Comparison of ENCODE assay signal across 8 cellular contexts in the genomic region with DNA sequence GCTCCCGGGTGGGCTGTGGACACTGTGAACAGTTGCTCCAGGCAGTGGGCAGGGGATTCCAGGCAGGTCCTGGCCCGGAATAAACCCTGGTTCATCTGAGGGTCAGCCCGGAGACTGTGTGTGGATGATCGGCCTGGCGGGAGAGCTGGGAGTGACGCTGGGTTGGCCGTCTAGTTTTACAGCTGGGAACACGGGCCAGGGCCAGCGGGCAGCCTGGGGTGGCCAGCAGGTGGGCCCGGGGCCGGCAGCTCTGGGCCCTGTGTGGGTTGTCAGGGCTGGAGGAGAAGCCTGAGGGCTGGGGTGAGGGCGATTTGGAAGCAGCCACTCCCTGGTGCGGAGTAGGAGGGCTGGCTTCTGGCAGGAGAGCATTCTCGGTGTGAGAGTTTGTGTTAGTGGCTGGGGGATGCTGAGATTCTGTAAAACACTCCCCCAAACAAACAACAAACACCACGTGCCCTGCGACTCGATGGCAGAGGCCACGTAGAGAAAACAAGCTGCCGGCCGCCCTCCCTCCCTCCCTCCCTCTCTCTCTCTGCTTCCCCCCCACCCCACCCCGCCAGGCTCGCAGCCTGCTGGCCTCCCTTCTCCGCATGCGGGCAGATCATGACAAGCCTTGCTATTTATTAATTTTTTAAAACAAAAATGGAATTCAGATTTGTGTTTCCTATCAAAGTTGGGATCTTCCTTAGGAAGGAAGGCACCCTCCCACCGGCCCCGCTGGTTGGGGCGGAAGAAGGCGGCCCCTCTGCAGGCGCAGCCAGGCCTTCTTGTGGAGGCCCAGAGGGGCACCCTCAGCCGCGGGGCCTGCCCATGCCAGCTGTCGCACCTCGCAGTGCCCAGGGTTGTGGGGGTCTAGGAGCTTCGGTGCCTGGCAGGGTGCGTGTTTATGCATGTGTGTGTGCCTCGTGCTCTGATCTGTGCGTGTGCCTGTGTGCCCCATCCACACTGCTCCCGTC. TPM values are rescaled to one million over a fixed set of nuclear protein-coding genes. Genes with fewer than 3 reads are reported as not detected.
DNase-seq lines count a peak whose midpoint lies in the region; ATAC-seq and TF ChIP-seq lines count a peak whose summit lies in the region.

No MANE protein-coding gene starts in this region.

- peak overlapping the region; percentile 80 for H3K18ac ChIP-seq in neuronal stem cell (ENCODE audit: low read length)

- peaks cover 3% of the 10 kb centered on the region for H3K27me3 Mint-ChIP-seq in activated T-helper 1 cell treated with anti-CD3 and anti-CD28 coated beads, Interleukin-12 subunit alpha, Interleukin-12 subunit beta, Interleukin-2, Interleukin-4 antibody, amounts not matched to agents 30 ng/mL and 10 ng/mL and 1 ng/mL, durations not matched to agents 14 hours and 24 hours and 36 hours (ENCODE audit: insufficient read depth)

- no peak overlapping the region for H2BK15ac ChIP-seq in neuronal stem cell (ENCODE audit: low read length)

- peak overlapping the region; percentile 89 for H3K23ac ChIP-seq in neuronal stem cell (ENCODE audit: low read depth, low read length, poor library complexity)

- no peak overlapping the region for H2BK12ac ChIP-seq in neuronal stem cell (ENCODE audit: low read length)

- H3K9ac ChIP-seq in neuronal stem cell (ENCODE audit: low read depth, low read length, poor library complexity): peak overlapping the region; percentile 70

- H3K4me3 Mint-ChIP-seq in activated T-helper 1 cell treated with anti-CD3 and anti-CD28 coated beads, Interleukin-12 subunit alpha, Interleukin-12 subunit beta, Interleukin-2, Interleukin-4 antibody, amounts not matched to agents 30 ng/mL and 10 ng/mL and 1 ng/mL, durations not matched to agents 14 hours and 24 hours and 36 hours: no peak overlapping the region

- no peaks in the 10 kb centered on the region for H3K36me3 ChIP-seq in neuronal stem cell (replicated peaks in 1 of 2; ENCODE audit: control insufficient read depth in 2 of 2, insufficient read depth in 2 of 2, low read length in 2 of 2)

- intact Hi-C loops in activated T-helper 1 cell treated with anti-CD3 and anti-CD28 coated beads, Interleukin-12 subunit alpha, Interleukin-12 subunit beta, Interleukin-2, Interleukin-4 antibody, amounts not matched to agents 30 ng/mL and 10 ng/mL and 1 ng/mL, durations not matched to agents 14 hours and 24 hours and 36 hours (cut with micrococcal nuclease): no loop called here

- H2BK120ac ChIP-seq in neuronal stem cell (ENCODE audit: low read depth, low read length): no peak overlapping the region

- H3K27ac ChIP-seq in neuronal stem cell (replicated peaks; ENCODE audit: low read length): no peak overlapping the region

- no peak overlapping the region for H3K27ac Mint-ChIP-seq in activated T-helper 1 cell treated with anti-CD3 and anti-CD28 coated beads, Interleukin-12 subunit alpha, Interleukin-12 subunit beta, Interleukin-2, Interleukin-4 antibody, amounts not matched to agents 30 ng/mL and 10 ng/mL and 1 ng/mL, durations not matched to agents 14 hours and 24 hours and 36 hours

- no peak for TF ChIP-seq CTCF in fibroblast of villous mesenchyme (IDR thresholded peaks at IDR 0.05; ENCODE audit: insufficient read depth, low read depth, low read length)

- WGBS in neuronal stem cell (ENCODE audit: extremely low coverage in 2 of 2, insufficient read length in 2 of 2, insufficient replicate concordance in 1 of 2), 2 donors: no CpG with 5 or more reads among the region's 38 CpGs

- no peak for ATAC-seq in GM21390 (IDR thresholded peaks at IDR 0.05; ENCODE audit: unreplicated experiment)
- ATAC-seq in HG02588 (IDR thresholded peaks at IDR 0.05; ENCODE audit: unreplicated experiment): no peak
- ATAC-seq in GM18517 (IDR thresholded peaks at IDR 0.05; ENCODE audit: unreplicated experiment): no peak

- no peaks in the 10 kb centered on the region for H3K36me3 Mint-ChIP-seq in activated T-helper 1 cell treated with anti-CD3 and anti-CD28 coated beads, Interleukin-12 subunit alpha, Interleukin-12 subunit beta, Interleukin-2, Interleukin-4 antibody, amounts not matched to agents 30 ng/mL and 10 ng/mL and 1 ng/mL, durations not matched to agents 14 hours and 24 hours and 36 hours (ENCODE audit: low read depth)

- H2AFZ ChIP-seq in neuronal stem cell (ENCODE audit: low read length): no peak overlapping the region

- H4K91ac ChIP-seq in neuronal stem cell (ENCODE audit: low read depth, low read length, poor library complexity): no peak overlapping the region

- H4K8ac ChIP-seq in neuronal stem cell (ENCODE audit: low read depth, low read length): peak overlapping the region; percentile 86

- H3K27me3 ChIP-seq in neuronal stem cell (ENCODE audit: control insufficient read depth in 3 of 3, insufficient read depth in 3 of 3, low read depth in 1 of 3, low read length in 3 of 3): no peaks in the 10 kb centered on the region

- peak overlapping the region; percentile 89 for H3K14ac ChIP-seq in neuronal stem cell (ENCODE audit: low read length)

- H3K4me2 ChIP-seq in neuronal stem cell (ENCODE audit: insufficient read depth, low read length, poor library complexity, severe bottlenecking): no peak overlapping the region

- no peak overlapping the region for H3K4me3 ChIP-seq in fibroblast of villous mesenchyme (ENCODE audit: low read depth, low read length)
- no peak overlapping the region for H3K4me3 ChIP-seq in neuronal stem cell (ENCODE audit: low read length in 2 of 2)

- peaks cover 24 to 37% of the 10 kb centered on the region in 2 donors for H3K4me1 ChIP-seq in neuronal stem cell (ENCODE audit: control insufficient read depth in 2 of 2, insufficient read depth in 1 of 2, low read depth in 1 of 2, low read length in 2 of 2)

- no peaks in the 10 kb centered on the region for H3K4me1 Mint-ChIP-seq in activated T-helper 1 cell treated with anti-CD3 and anti-CD28 coated beads, Interleukin-12 subunit alpha, Interleukin-12 subunit beta, Interleukin-2, Interleukin-4 antibody, amounts not matched to agents 30 ng/mL and 10 ng/mL and 1 ng/mL, durations not matched to agents 14 hours and 24 hours and 36 hours (ENCODE audit: low read depth)

- DNase-seq in AG08396 (ENCODE audit: low spot score) (peak; percentile 68), UCSD-AML1 (lab: John Stamatoyannopoulos, UW; ENCODE audit: unreplicated experiment) (peak; percentile 47), fibroblast of villous mesenchyme (ENCODE audit: low read depth) (peak; percentile 66), neuronal stem cell (ENCODE audit: low spot score) (no peak)
- DNase-seq in activated T-helper 1 cell treated with anti-CD3 and anti-CD28 coated beads, Interleukin-12 subunit alpha, Interleukin-12 subunit beta, Interleukin-2, Interleukin-4 antibody, amounts not matched to agents 30 ng/mL and 10 ng/mL and 1 ng/mL, durations not matched to agents 14 hours and 24 hours and 36 hours (ENCODE audit: low spot score): no peak

- peak overlapping the region; percentile 17 for H2BK5ac ChIP-seq in neuronal stem cell (ENCODE audit: low read length)

- H3K4ac ChIP-seq in neuronal stem cell (ENCODE audit: low read length): no peak overlapping the region

- H3K9me3 ChIP-seq in neuronal stem cell (replicated peaks in 1 of 2; ENCODE audit: control insufficient read depth in 2 of 2, insufficient read depth in 1 of 2, low read depth in 1 of 2, low read length in 2 of 2): no peaks in the 10 kb centered on the region

- peak overlapping the region; percentile 75 for H2AK5ac ChIP-seq in neuronal stem cell (ENCODE audit: low read depth, low read length)

- H3K9me3 Mint-ChIP-seq in activated T-helper 1 cell treated with anti-CD3 and anti-CD28 coated beads, Interleukin-12 subunit alpha, Interleukin-12 subunit beta, Interleukin-2, Interleukin-4 antibody, amounts not matched to agents 30 ng/mL and 10 ng/mL and 1 ng/mL, durations not matched to agents 14 hours and 24 hours and 36 hours: no peaks in the 10 kb centered on the region

- peaks cover 62% of the 10 kb centered on the region for H3K79me1 ChIP-seq in neuronal stem cell (ENCODE audit: low read depth, low read length)

RNA-seq across cellular contexts. Expression of gene RXRA, which starts 49.5 kb away (rescaled TPM):
- 14.2 and 16.0 TPM in 2 replicates for total RNA-seq in fibroblast of villous mesenchyme
- polyA plus RNA-seq in neuronal stem cell (2013, experiment 1 of 2): 36.1 TPM
- polyA plus RNA-seq in neuronal stem cell (2013, experiment 2 of 2): 36.3 TPM
- 0.71 and 0.91 TPM in 2 replicates for total RNA-seq in activated T-helper 1 cell treated with anti-CD3 and anti-CD28 coated beads, Interleukin-12 subunit alpha, Interleukin-12 subunit beta, Interleukin-2, Interleukin-4 antibody, amounts not matched to agents 30 ng/mL and 10 ng/mL and 1 ng/mL, durations not matched to agents 14 hours and 24 hours and 36 hours

Comparison
In these comparisons a context has a peak if more than half of its experiments do, and no peak if none do; other contexts are left out.
1. DNase-seq: peak in AG08396 (single experiment), UCSD-AML1 (single experiment) and fibroblast of villous mesenchyme (single experiment); none in neuronal stem cell (single experiment) and activated T-helper 1 cell treated with anti-CD3 and anti-CD28 coated beads, Interleukin-12 subunit alpha, Interleukin-12 subunit beta, Interleukin-2, Interleukin-4 antibody, amounts not matched to agents 30 ng/mL and 10 ng/mL and 1 ng/mL, durations not matched to agents 14 hours and 24 hours and 36 hours (single experiment).